In genomic region chr14:24377660-24378059, GRCh38 we compare ENCODE assay signal across 20 cellular contexts. TPM values are rescaled to one million over a fixed set of nuclear protein-coding genes. Genes with fewer than 3 reads are reported as not detected.
DNase-seq lines count a peak whose midpoint lies in the region; ATAC-seq, FAIRE-seq and TF ChIP-seq lines count a peak whose summit lies in the region.
"Had no signal": no experiment of that assay in that cellular context is flagged by ENCODE, and none has a peak within 500 bp of the region (broad histone marks: within the 10 kb centered on the region; RNA-seq: fewer than 3 reads in every experiment).

No MANE protein-coding gene starts in this region.

- no peak overlapping the region for H3K27ac ChIP-seq in neuronal stem cell (replicated peaks; ENCODE audit: low read length)
- H3K27ac ChIP-seq: A549, transverse colon had no signal

- no peak overlapping the region for H3K4me2 ChIP-seq in neuronal stem cell (ENCODE audit: insufficient read depth, low read length, poor library complexity, severe bottlenecking)
- H3K4me2 ChIP-seq: A549 had no signal

- no peaks in the 10 kb centered on the region for H3K9me3 Mint-ChIP-seq in activated CD8-positive, alpha-beta memory T cell treated with anti-CD3 and anti-CD28 coated beads, Interleukin-2, amount 10 ng/mL, durations not matched to agents 7 days and 5 days (ENCODE audit: low read depth)
- H3K9me3 Mint-ChIP-seq: dendritic cell treated with granulocyte-macrophage colony-stimulating factor and Interleukin-4, amounts not matched to agents 40 ng/mL and 50 ng/mL, for 4 days had no signal

- H3K27ac Mint-ChIP-seq in activated CD8-positive, alpha-beta memory T cell treated with anti-CD3 and anti-CD28 coated beads, Interleukin-2, amount 10 ng/mL, durations not matched to agents 7 days and 5 days, result no peak overlapping the region
- H3K27ac Mint-ChIP-seq: dendritic cell treated with granulocyte-macrophage colony-stimulating factor and Interleukin-4, amounts not matched to agents 40 ng/mL and 50 ng/mL, for 4 days had no signal

- no peak overlapping the region for H3K4me3 Mint-ChIP-seq in activated CD8-positive, alpha-beta memory T cell treated with anti-CD3 and anti-CD28 coated beads, Interleukin-2, amount 10 ng/mL, durations not matched to agents 7 days and 5 days
- H3K4me3 Mint-ChIP-seq: dendritic cell treated with granulocyte-macrophage colony-stimulating factor and Interleukin-4, amounts not matched to agents 40 ng/mL and 50 ng/mL, for 4 days had no signal

- no peak overlapping the region for H2AK5ac ChIP-seq in neuronal stem cell (ENCODE audit: low read depth, low read length)

- no peak for TF ChIP-seq CTCF in NB4 (IDR thresholded peaks at IDR 0.05; ENCODE audit: low read depth, low read length)
- no peak for TF ChIP-seq CTCF in bronchial epithelial cell (IDR thresholded peaks at IDR 0.05; ENCODE audit: insufficient read depth, low read length, severe bottlenecking)

- H3K9me3 ChIP-seq in neuronal stem cell (replicated peaks in 1 of 2; ENCODE audit: control insufficient read depth in 2 of 2, insufficient read depth in 1 of 2, low read depth in 1 of 2, low read length in 2 of 2), result peaks cover 0 to 1% of the 10 kb centered on the region in 2 donors
- H3K9me3 ChIP-seq: A549, esophagus muscularis mucosa, transverse colon had no signal

- no peak overlapping the region for H2AFZ ChIP-seq in neuronal stem cell (ENCODE audit: low read length)

- H2BK5ac ChIP-seq in neuronal stem cell (ENCODE audit: low read length), result peak overlapping the region; percentile 95

- H3K79me1 ChIP-seq in neuronal stem cell (ENCODE audit: low read depth, low read length), result peaks cover 3% of the 10 kb centered on the region

- FAIRE-seq in bronchial epithelial cell (lab: Jason Lieb, UNC), result no peak
- FAIRE-seq: A549, astrocyte, islet of Langerhans had no signal

- H2BK12ac ChIP-seq in neuronal stem cell (ENCODE audit: low read length), result no peak overlapping the region

- CTCF ChIA-PET in activated CD8-positive, alpha-beta memory T cell treated with anti-CD3 and anti-CD28 coated beads, Interleukin-2, amount 10 ng/mL, durations not matched to agents 7 days and 5 days (lab: Charles Lee), result interaction anchor here (0.8 to 1.7 kb wide), 2 partner anchors 44 to 54 kb away, joined by 3 to 4 read pairs; no protein-coding TSS in a partner anchor

- peak overlapping the region; percentile 25 for H3K9ac ChIP-seq in neuronal stem cell (ENCODE audit: low read depth, low read length, poor library complexity)

- no peak overlapping the region for H4K91ac ChIP-seq in neuronal stem cell (ENCODE audit: low read depth, low read length, poor library complexity)

- H3K14ac ChIP-seq in neuronal stem cell (ENCODE audit: low read length), result no peak overlapping the region

- H2BK120ac ChIP-seq in neuronal stem cell (ENCODE audit: low read depth, low read length), result no peak overlapping the region

- no peaks in the 10 kb centered on the region for H3K36me3 Mint-ChIP-seq in activated CD8-positive, alpha-beta memory T cell treated with anti-CD3 and anti-CD28 coated beads, Interleukin-2, amount 10 ng/mL, durations not matched to agents 7 days and 5 days

- DNase-seq in NCI-H146 (lab: John Stamatoyannopoulos, UW), result peak; percentile 7
- DNase-seq in NCI-H146 treated with DMSO at 0.1 percent for 48 hours (lab: John Stamatoyannopoulos, UW; ENCODE audit: unreplicated experiment), result no peak
- peak; percentile 29 for DNase-seq in NB4 (ENCODE audit: low read depth)
- DNase-seq in bronchial epithelial cell (ENCODE audit: low read depth), result peak; percentile 27
- no peak for DNase-seq in neuronal stem cell (ENCODE audit: low spot score)
- no peak for DNase-seq in activated CD8-positive, alpha-beta memory T cell treated with anti-CD3 and anti-CD28 coated beads, Interleukin-2, amount 10 ng/mL, durations not matched to agents 7 days and 5 days
- no peak for DNase-seq in islet precursor cell
- DNase-seq in activated CD8-positive, alpha-beta memory T cell treated with anti-CD3 and anti-CD28 coated beads, Interleukin-2, amount 50 U/mL, for 4 hours, result no peak
- DNase-seq: activated CD4-positive, CD25-positive, alpha-beta regulatory T cell; activated gamma-delta T cell; midbrain; NCI-H1694; transverse colon had no signal

- H2BK15ac ChIP-seq in neuronal stem cell (ENCODE audit: low read length), result no peak overlapping the region

- no peak for ATAC-seq in activated CD8-positive, alpha-beta memory T cell treated with anti-CD3 and anti-CD28 coated beads, Interleukin-2, amount 10 ng/mL, durations not matched to agents 7 days and 5 days
- ATAC-seq: A549 had no signal

- H3K27me3 Mint-ChIP-seq in activated CD8-positive, alpha-beta memory T cell treated with anti-CD3 and anti-CD28 coated beads, Interleukin-2, amount 10 ng/mL, durations not matched to agents 7 days and 5 days, result peaks cover 3% of the 10 kb centered on the region

- no CpG with 5 or more reads among the region's 2 CpGs for WGBS in neuronal stem cell (ENCODE audit: extremely low coverage in 2 of 2, insufficient read length in 2 of 2, insufficient replicate concordance in 1 of 2), 2 donors

- no peak overlapping the region for H3K4me3 ChIP-seq in NB4 (ENCODE audit: low read depth, low read length)
- no peak overlapping the region for H3K4me3 ChIP-seq in bronchial epithelial cell (ENCODE audit: low read depth, low read length)
- H3K4me3 ChIP-seq in neuronal stem cell (ENCODE audit: low read length in 2 of 2), result no peak overlapping the region
- H3K4me3 ChIP-seq: A549, esophagus muscularis mucosa, skin epidermis, transverse colon had no signal

- peak overlapping the region; percentile 3 for H3K23ac ChIP-seq in neuronal stem cell (ENCODE audit: low read depth, low read length, poor library complexity)

- H3K4me1 ChIP-seq in neuronal stem cell (ENCODE audit: control insufficient read depth in 2 of 2, insufficient read depth in 1 of 2, low read depth in 1 of 2, low read length in 2 of 2), result peaks cover 3 to 23% of the 10 kb centered on the region in 2 donors
- H3K4me1 ChIP-seq: A549 had no signal

- no peak overlapping the region for H3K18ac ChIP-seq in neuronal stem cell (ENCODE audit: low read length)

- H3K27me3 ChIP-seq in bronchial epithelial cell (ENCODE audit: control insufficient read depth, insufficient read depth, low read length) (no peaks in the 10 kb centered on the region), neuronal stem cell (ENCODE audit: control insufficient read depth in 3 of 3, insufficient read depth in 3 of 3, low read depth in 1 of 3, low read length in 3 of 3) (peaks cover 0 to 16% (median 0%) of the 10 kb centered on the region in 3 experiments)
- H3K27me3 ChIP-seq: esophagus muscularis mucosa, transverse colon had no signal

- TF ChIP-seq POLR2A in NB4 (IDR thresholded peaks at IDR 0.05; ENCODE audit: extremely low read depth, insufficient read length), result no peak

- H3K4ac ChIP-seq in neuronal stem cell (ENCODE audit: low read length), result no peak overlapping the region

- H3K36me3 ChIP-seq in bronchial epithelial cell (ENCODE audit: control insufficient read depth, insufficient read depth, low read length) (peaks cover 4% of the 10 kb centered on the region), neuronal stem cell (replicated peaks in 1 of 2; ENCODE audit: control insufficient read depth in 2 of 2, insufficient read depth in 2 of 2, low read length in 2 of 2) (peaks cover 22 to 52% of the 10 kb centered on the region in 2 donors)

- no peak overlapping the region for H4K8ac ChIP-seq in neuronal stem cell (ENCODE audit: low read depth, low read length)

- no peaks in the 10 kb centered on the region for H3K4me1 Mint-ChIP-seq in activated CD8-positive, alpha-beta memory T cell treated with anti-CD3 and anti-CD28 coated beads, Interleukin-2, amount 10 ng/mL, durations not matched to agents 7 days and 5 days

RNA-seq across cellular contexts. Expression of gene NFATC4, which starts 9.7 kb away (rescaled TPM):
- 4.7 and 7.3 TPM in 2 replicates for total RNA-seq in bronchial epithelial cell
- 50.5 TPM for polyA plus RNA-seq in neuronal stem cell (2013, experiment 1 of 2)
- 49.8 TPM for polyA plus RNA-seq in neuronal stem cell (2013, experiment 2 of 2)
- 1 to 10 TPM in 1 of 2 experiments, not detected in 1; 1.3 TPM for total RNA-seq in activated CD8-positive, alpha-beta memory T cell treated with anti-CD3 and anti-CD28 coated beads, Interleukin-2, amount 10 ng/mL, durations not matched to agents 7 days and 5 days
- total RNA-seq: T-helper 1 cell treated with Interleukin-12 subunit alpha and Interleukin-12 subunit beta and Interleukin-4 antibody, amounts not matched to agents 30 ng/mL and 1 ng/mL, for 36 hours had no signal

RNA-seq across cellular contexts. Expression of gene NYNRIN, which starts 21.1 kb away (rescaled TPM):
- total RNA-seq in bronchial epithelial cell, result 2.0 and 2.6 TPM in 2 replicates
- polyA plus RNA-seq in neuronal stem cell (2013, experiment 1 of 2), result 16.1 TPM
- 16.0 TPM for polyA plus RNA-seq in neuronal stem cell (2013, experiment 2 of 2)
- under 1 TPM; 0.05 to 0.50 TPM for total RNA-seq in activated CD8-positive, alpha-beta memory T cell treated with anti-CD3 and anti-CD28 coated beads, Interleukin-2, amount 10 ng/mL, durations not matched to agents 7 days and 5 days

RNA-seq across cellular contexts. Expression of gene RIPK3, which starts 37.9 kb away (rescaled TPM):
- total RNA-seq in bronchial epithelial cell, result 2.4 and 4.7 TPM in 2 replicates
- 0.08 TPM for polyA plus RNA-seq in neuronal stem cell (2013, experiment 1 of 2)
- not detected for polyA plus RNA-seq in neuronal stem cell (2013, experiment 2 of 2)
- 10 to 100 TPM; 22.9 to 29.4 TPM for total RNA-seq in activated CD8-positive, alpha-beta memory T cell treated with anti-CD3 and anti-CD28 coated beads, Interleukin-2, amount 10 ng/mL, durations not matched to agents 7 days and 5 days
- polyA plus RNA-seq: A549 had no signal

RNA-seq across cellular contexts. Expression of gene ADCY4, which starts 42.8 kb away (rescaled TPM):
- 0.53 and 0.77 TPM in 2 replicates for total RNA-seq in bronchial epithelial cell
- 0.01 TPM for polyA plus RNA-seq in neuronal stem cell (2013, experiment 1 of 2)
- polyA plus RNA-seq in neuronal stem cell (2013, experiment 2 of 2), result 0.01 TPM
- total RNA-seq in activated CD8-positive, alpha-beta memory T cell treated with anti-CD3 and anti-CD28 coated beads, Interleukin-2, amount 10 ng/mL, durations not matched to agents 7 days and 5 days, result 1 to 10 TPM; 1.6 to 3.4 TPM
- polyA plus RNA-seq: A549 had no signal

RNA-seq across cellular contexts. Expression of gene CBLN3, which starts 51.8 kb away (rescaled TPM):
- 0.38 and 0.53 TPM in 2 replicates for total RNA-seq in bronchial epithelial cell
- 0.59 TPM for polyA plus RNA-seq in neuronal stem cell (2013, experiment 1 of 2)
- polyA plus RNA-seq in neuronal stem cell (2013, experiment 2 of 2), result 0.32 TPM
- 1 to 10 TPM; 5.0 to 7.1 TPM for total RNA-seq in activated CD8-positive, alpha-beta memory T cell treated with anti-CD3 and anti-CD28 coated beads, Interleukin-2, amount 10 ng/mL, durations not matched to agents 7 days and 5 days

Comparison
In these comparisons a context has a peak if more than half of its experiments do, and no peak if none do; other contexts are left out.
1. DNase-seq: peak in NCI-H146 (single experiment), NB4 (single experiment) and bronchial epithelial cell (single experiment); none in NCI-H146 treated with DMSO at 0.1 percent for 48 hours (single experiment), neuronal stem cell (single experiment), activated CD8-positive, alpha-beta memory T cell treated with anti-CD3 and anti-CD28 coated beads, Interleukin-2, amount 10 ng/mL, durations not matched to agents 7 days and 5 days (single experiment), islet precursor cell (single experiment) and activated CD8-positive, alpha-beta memory T cell treated with anti-CD3 and anti-CD28 coated beads, Interleukin-2, amount 50 U/mL, for 4 hours (single experiment).